Comparison of ENCODE assay signal across 8 cellular contexts in the genomic region with DNA sequence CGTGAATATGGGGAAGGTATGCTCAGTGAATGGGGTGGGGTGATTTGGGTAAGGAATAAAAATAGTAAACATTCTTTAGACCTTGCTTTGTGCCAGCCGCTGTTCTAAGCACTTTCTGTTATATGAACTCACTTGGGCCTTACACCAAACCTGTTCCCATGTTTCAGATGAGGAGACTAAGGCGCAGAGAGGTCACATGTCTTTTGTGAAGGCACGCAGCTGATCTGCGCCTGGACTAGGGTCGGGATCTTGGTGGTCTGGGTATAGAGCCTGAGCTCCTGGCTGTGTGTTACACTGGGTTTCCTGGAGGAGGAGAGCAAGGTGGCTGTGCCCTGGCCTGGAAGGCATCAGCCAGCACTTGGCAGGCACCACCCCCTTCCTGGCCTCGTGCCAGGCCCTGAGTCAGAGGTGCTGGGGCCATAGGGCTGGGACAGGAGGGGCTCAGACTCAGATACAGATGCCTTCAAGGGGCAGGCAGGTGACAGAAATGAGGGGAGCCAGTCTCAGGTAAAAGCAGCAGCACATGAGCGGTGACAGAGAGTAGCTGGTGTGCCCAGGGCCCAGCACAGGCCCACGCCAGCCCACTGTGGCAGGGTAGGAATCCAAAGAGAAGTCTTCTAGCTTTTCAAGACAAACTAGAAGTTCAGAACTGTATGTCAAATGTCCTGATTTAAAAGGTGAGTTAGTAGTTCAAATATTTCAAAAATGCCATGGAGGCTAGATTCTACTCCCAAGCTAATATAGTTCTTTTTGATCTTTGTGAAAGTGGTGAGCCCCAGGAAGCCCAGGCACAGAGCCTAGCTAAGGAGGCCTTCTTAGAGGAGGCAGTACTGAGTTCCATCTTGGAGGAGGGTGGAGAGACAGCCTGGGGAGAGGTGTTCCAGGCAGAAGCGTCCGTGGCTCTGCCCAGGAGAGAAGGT.
DNase-seq lines count a peak whose midpoint lies in the region; ATAC-seq and TF ChIP-seq lines count a peak whose summit lies in the region.

No MANE protein-coding gene starts in this region.

- H3K9ac ChIP-seq in SK-N-SH, result no peak overlapping the region
- peak overlapping the region in 1 of 2 donors; percentile 43 for H3K9ac ChIP-seq in colonic mucosa (ENCODE audit: low read depth in 2 of 2, low read length in 2 of 2)
- no peak overlapping the region for H3K9ac ChIP-seq in neural progenitor cell

- peaks cover 6% of the 10 kb centered on the region for H3K27me3 Mint-ChIP-seq in neural progenitor cell (ENCODE audit: insufficient read depth, low read depth)

- H3K4me2 ChIP-seq in SK-N-SH, result peak overlapping the region; percentile 20
- H3K4me2 ChIP-seq in neural progenitor cell, result no peak overlapping the region

- POLR2A ChIA-PET in SK-N-SH (lab: Yijun Ruan, JAX), result interaction anchor here (0.6 to 1.2 kb wide), 2 partner anchors 27 to 40 kb away, joined by 3 read pairs; no protein-coding TSS in a partner anchor

- ATAC-seq in GM21381 (IDR thresholded peaks at IDR 0.05; ENCODE audit: unreplicated experiment), result no peak
- no peak for ATAC-seq in GM19397 (IDR thresholded peaks at IDR 0.05; ENCODE audit: unreplicated experiment)

- peaks cover 11% of the 10 kb centered on the region for H3K4me1 Mint-ChIP-seq in neural progenitor cell

- TF ChIP-seq CTCF in SK-N-SH (IDR thresholded peaks at IDR 0.05) (no peak), colonic mucosa (IDR thresholded peaks at IDR 0.05) (no peak), neural progenitor cell (IDR thresholded peaks at IDR 0.05) (no peak)

- no peaks in the 10 kb centered on the region for H3F3A ChIP-seq in SK-N-SH (replicated peaks; ENCODE audit: insufficient read depth)
- no peaks in the 10 kb centered on the region for H3F3A ChIP-seq in neural progenitor cell (ENCODE audit: low read depth)

- H3K9me3 ChIP-seq in SK-N-SH (no peaks in the 10 kb centered on the region), colonic mucosa (no peaks in the 10 kb centered on the region), neural progenitor cell (ENCODE audit: low read depth) (no peaks in the 10 kb centered on the region)

- CTCF ChIA-PET in SK-N-SH (lab: Yijun Ruan, JAX), result interaction anchor here (1.0 to 1.6 kb wide), 7 partner anchors 10 to 189 kb away, joined by 3 to 4 read pairs (median 3); no protein-coding TSS in a partner anchor

- no peaks in the 10 kb centered on the region for H3K79me2 ChIP-seq in SK-N-SH (ENCODE audit: insufficient read depth)
- H3K79me2 ChIP-seq in neural progenitor cell (ENCODE audit: low read depth), result no peaks in the 10 kb centered on the region

- TF ChIP-seq EP300 in SK-N-SH (IDR thresholded peaks at IDR 0.05; ENCODE audit: borderline replicate concordance in 1 of 2, low read depth in 1 of 2, low read length in 1 of 2), result peak in 1 of 2 experiments; percentile 50; a peak in 1 of 4 replicates

- H3K27me3 ChIP-seq in SK-N-SH (ENCODE audit: insufficient read depth), result no peaks in the 10 kb centered on the region
- no peaks in the 10 kb centered on the region for H3K27me3 ChIP-seq in colonic mucosa
- H3K27me3 ChIP-seq in neural progenitor cell, result no peaks in the 10 kb centered on the region

- no peak overlapping the region for H2AFZ ChIP-seq in SK-N-SH (ENCODE audit: low read depth)
- no peak overlapping the region for H2AFZ ChIP-seq in neural progenitor cell (replicated peaks)

- intact Hi-C loops in colonic mucosa (cut with DNase I), result no loop called here

- no peaks in the 10 kb centered on the region for H3K36me3 ChIP-seq in SK-N-SH (replicated peaks in 1 of 2; ENCODE audit: control insufficient read depth in 1 of 2, insufficient read depth in 2 of 2, low read length in 1 of 2)
- H3K36me3 ChIP-seq in colonic mucosa, result no peaks in the 10 kb centered on the region
- H3K36me3 ChIP-seq in neural progenitor cell, result no peaks in the 10 kb centered on the region

- H3K4me1 ChIP-seq in SK-N-SH (ENCODE audit: control insufficient read depth in 1 of 2, insufficient read depth in 2 of 2, low read depth in 1 of 2, low read length in 1 of 2), result peaks cover 9 to 71% of the 10 kb centered on the region in 2 experiments; a peak in 3 of 4 replicates
- H3K4me1 ChIP-seq in colonic mucosa, result peaks cover 16% of the 10 kb centered on the region
- peaks cover 6% of the 10 kb centered on the region for H3K4me1 ChIP-seq in neural progenitor cell

- no peak overlapping the region for H3K4me3 ChIP-seq in SK-N-SH (ENCODE audit: low read depth in 2 of 2, low read length in 1 of 2)
- no peak overlapping the region for H3K4me3 ChIP-seq in colonic mucosa
- no peak overlapping the region for H3K4me3 ChIP-seq in neural progenitor cell

- no peaks in the 10 kb centered on the region for H4K20me1 ChIP-seq in SK-N-SH (ENCODE audit: insufficient read depth)
- no peaks in the 10 kb centered on the region for H4K20me1 ChIP-seq in neural progenitor cell (ENCODE audit: low read depth)

- TF ChIP-seq RAD21 in SK-N-SH (IDR thresholded peaks at IDR 0.05; ENCODE audit: low read length), result no peak; the same call in 1 of the 2 replicates

- H3K4me3 Mint-ChIP-seq in neural progenitor cell, result no peak overlapping the region

- peaks cover 1% of the 10 kb centered on the region for H3K9me3 Mint-ChIP-seq in neural progenitor cell

- H3K27ac ChIP-seq in SK-N-SH (ENCODE audit: low read depth in 2 of 2, low read length in 1 of 2), result peak overlapping the region in 1 of 2 experiments; percentile 64; a peak in 2 of 4 replicates
- H3K27ac ChIP-seq in colonic mucosa, result no peak overlapping the region
- no peak overlapping the region for H3K27ac ChIP-seq in neural progenitor cell

- H3K36me3 Mint-ChIP-seq in neural progenitor cell, result peaks cover 2% of the 10 kb centered on the region

- no peaks in the 10 kb centered on the region for H3K9me2 ChIP-seq in SK-N-SH

- DNase-seq in ACHN (peak; percentile 75), HS-27A (ENCODE audit: low read depth) (peak; percentile 59), SK-N-SH (peak; percentile 91), colonic mucosa (peak; percentile 93), neural progenitor cell (ENCODE audit: low spot score) (no peak), NOMO-1 treated with DMSO at 0.1 percent for 48 hours (lab: John Stamatoyannopoulos, UW; ENCODE audit: unreplicated experiment) (no peak)

- WGBS in SK-N-SH (ENCODE audit: low lambda C conversion rate), result 72% methylated on average over 10 of the region's 11 CpGs

- in situ Hi-C loops in ACHN (cut with HindIII; ENCODE audit: low pct_ligation_motif_present, low pct_unique_long_range_greater_than_20kb, low sequenced_read_pairs), result no loop called here

- peak overlapping the region; percentile 59 for H3K27ac Mint-ChIP-seq in neural progenitor cell

TF ChIP-seq in SK-N-SH, 30 proteins besides CTCF, POLR2A, EP300 and RAD21 (continues in another document):
- no peak; the same call in 1 of the 2 replicates for TF ChIP-seq JUND (IDR thresholded peaks at IDR 0.05)
- TF ChIP-seq EZH2phosphoT487 (IDR thresholded peaks at IDR 0.05; ENCODE audit: borderline replicate concordance, low read depth), result no peak
- TF ChIP-seq ELF1 (IDR thresholded peaks at IDR 0.05), result no peak
- TF ChIP-seq, protein P1, sequence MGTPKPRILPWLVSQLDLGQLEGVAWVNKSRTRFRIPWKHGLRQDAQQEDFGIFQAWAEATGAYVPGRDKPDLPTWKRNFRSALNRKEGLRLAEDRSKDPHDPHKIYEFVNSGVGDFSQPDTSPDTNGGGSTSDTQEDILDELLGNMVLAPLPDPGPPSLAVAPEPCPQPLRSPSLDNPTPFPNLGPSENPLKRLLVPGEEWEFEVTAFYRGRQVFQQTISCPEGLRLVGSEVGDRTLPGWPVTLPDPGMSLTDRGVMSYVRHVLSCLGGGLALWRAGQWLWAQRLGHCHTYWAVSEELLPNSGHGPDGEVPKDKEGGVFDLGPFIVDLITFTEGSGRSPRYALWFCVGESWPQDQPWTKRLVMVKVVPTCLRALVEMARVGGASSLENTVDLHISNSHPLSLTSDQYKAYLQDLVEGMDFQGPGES (IDR thresholded peaks at IDR 0.05; ENCODE audit: low read depth, low read length), result no peak
- TF ChIP-seq, protein P2, sequence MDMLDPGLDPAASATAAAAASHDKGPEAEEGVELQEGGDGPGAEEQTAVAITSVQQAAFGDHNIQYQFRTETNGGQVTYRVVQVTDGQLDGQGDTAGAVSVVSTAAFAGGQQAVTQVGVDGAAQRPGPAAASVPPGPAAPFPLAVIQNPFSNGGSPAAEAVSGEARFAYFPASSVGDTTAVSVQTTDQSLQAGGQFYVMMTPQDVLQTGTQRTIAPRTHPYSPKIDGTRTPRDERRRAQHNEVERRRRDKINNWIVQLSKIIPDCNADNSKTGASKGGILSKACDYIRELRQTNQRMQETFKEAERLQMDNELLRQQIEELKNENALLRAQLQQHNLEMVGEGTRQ (IDR thresholded peaks at IDR 0.05; ENCODE audit: borderline replicate concordance, low read depth, low read length), result no peak
- TF ChIP-seq RXRA (IDR thresholded peaks at IDR 0.05; ENCODE audit: borderline replicate concordance, low read depth), result no peak
- TF ChIP-seq, protein P3, sequence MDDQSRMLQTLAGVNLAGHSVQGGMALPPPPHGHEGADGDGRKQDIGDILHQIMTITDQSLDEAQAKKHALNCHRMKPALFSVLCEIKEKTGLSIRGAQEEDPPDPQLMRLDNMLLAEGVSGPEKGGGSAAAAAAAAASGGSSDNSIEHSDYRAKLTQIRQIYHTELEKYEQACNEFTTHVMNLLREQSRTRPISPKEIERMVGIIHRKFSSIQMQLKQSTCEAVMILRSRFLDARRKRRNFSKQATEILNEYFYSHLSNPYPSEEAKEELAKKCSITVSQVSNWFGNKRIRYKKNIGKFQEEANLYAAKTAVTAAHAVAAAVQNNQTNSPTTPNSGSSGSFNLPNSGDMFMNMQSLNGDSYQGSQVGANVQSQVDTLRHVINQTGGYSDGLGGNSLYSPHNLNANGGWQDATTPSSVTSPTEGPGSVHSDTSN (IDR thresholded peaks at IDR 0.05), result peak; percentile 77
- TF ChIP-seq MEF2A (IDR thresholded peaks at IDR 0.05; ENCODE audit: borderline replicate concordance, low read depth), result no peak
- TF ChIP-seq MXI1 (IDR thresholded peaks at IDR 0.05; ENCODE audit: low read depth, low read length), result peak; percentile 39; the same call in 1 of the 2 replicates
- TF ChIP-seq FOSL2 (IDR thresholded peaks at IDR 0.05; ENCODE audit: borderline replicate concordance, low read depth), result peak; percentile 68; the same call in 1 of the 2 replicates

Comparison
In these comparisons a context has a peak if more than half of its experiments do, and no peak if none do; other contexts are left out.
1. DNase-seq: peak in ACHN (single experiment), HS-27A (single experiment), SK-N-SH (single experiment) and colonic mucosa (single experiment); none in neural progenitor cell (single experiment) and NOMO-1 treated with DMSO at 0.1 percent for 48 hours (single experiment).